In the genomic region with DNA sequence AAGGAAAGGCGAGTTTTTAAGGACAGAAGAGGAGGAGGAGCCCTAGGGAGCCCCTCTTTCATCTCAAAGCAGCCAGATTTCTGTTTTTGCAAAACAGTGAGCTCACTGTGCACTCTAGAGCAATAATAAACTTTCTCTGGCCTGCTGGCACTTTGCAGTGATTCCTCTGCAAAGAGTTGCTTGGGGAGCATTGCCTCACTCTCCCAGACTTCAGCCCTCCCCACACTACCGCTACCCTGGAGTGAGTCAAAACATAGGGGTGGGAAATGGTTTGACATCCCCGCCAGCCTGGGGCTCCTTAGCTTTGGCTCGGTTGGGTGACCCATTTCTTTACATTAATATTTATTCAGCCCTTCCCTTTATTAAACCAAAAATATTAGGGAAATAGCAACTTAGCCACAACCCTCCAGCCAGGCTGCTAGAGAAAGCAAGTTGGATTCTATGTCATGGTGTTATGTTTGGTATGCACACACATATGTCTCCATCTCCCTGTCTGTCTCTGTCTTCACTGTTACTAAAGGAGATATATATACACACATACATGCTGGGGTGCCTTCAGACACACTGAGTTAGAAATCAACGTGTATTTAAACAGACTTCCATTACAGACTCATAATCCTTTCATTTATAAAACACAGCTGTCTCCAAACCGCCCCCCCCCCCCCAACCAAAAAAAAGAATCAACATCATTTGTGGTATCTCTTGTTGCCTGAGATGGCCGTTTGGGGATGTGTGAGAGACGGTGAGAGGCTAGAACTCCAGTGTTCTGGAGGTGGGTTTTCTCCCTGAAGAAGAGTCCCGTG, we compare ENCODE assay signal across 8 cellular contexts. TPM values are rescaled to one million over a fixed set of nuclear protein-coding genes. Genes with fewer than 3 reads are reported as not detected.
DNase-seq lines count a peak whose midpoint lies in the region; ATAC-seq, FAIRE-seq and TF ChIP-seq lines count a peak whose summit lies in the region.

No MANE protein-coding gene starts in this region.

- FAIRE-seq in endothelial cell of umbilical vein (lab: Jason Lieb, UNC), result no peak

- no TSS peak for BruUV-seq in endothelial cell of umbilical vein (replicated peaks; lab: Mats Ljungman, UMichigan)

- POLR2A ChIA-PET in endothelial cell of umbilical vein (lab: Charles Lee), result no interaction called here

- H3K36me3 ChIP-seq in DOHH2 (ENCODE audit: control insufficient read depth, low read length) (no peaks in the 10 kb centered on the region), Peyer's patch (no peaks in the 10 kb centered on the region), endothelial cell of umbilical vein (ENCODE audit: control insufficient read depth in 2 of 2, extremely low read depth in 1 of 2, insufficient read depth in 2 of 2, low read length in 2 of 2) (no peaks in the 10 kb centered on the region), neutrophil (no peaks in the 10 kb centered on the region)

- dilution Hi-C loops in endothelial cell of umbilical vein (cut with MboI; ENCODE audit: extremely low pct_ligation_motif_present, low sequenced_read_pairs), result no loop called here

- H3K79me2 ChIP-seq in DOHH2 (ENCODE audit: control insufficient read depth, low read length) (peaks cover 16% of the 10 kb centered on the region), endothelial cell of umbilical vein (ENCODE audit: control insufficient read depth, insufficient read depth, low read length) (peaks cover 8% of the 10 kb centered on the region)

- H3K9ac ChIP-seq in endothelial cell of umbilical vein (replicated peaks; ENCODE audit: extremely low read depth, insufficient read depth, low read length), result peak overlapping the region; percentile 96

- no peaks in the 10 kb centered on the region for H3K9me2 ChIP-seq in DOHH2 (replicated peaks; ENCODE audit: control insufficient read depth, low read length)

- H3K4me2 ChIP-seq in DOHH2 (ENCODE audit: low read length) (peak overlapping the region; percentile 81; the same call in 1 of the 2 replicates), endothelial cell of umbilical vein (ENCODE audit: insufficient read depth, low read length) (no peak overlapping the region)

- CTCF ChIA-PET in endothelial cell of umbilical vein (lab: Charles Lee), result interaction anchor here (0.6 to 1.5 kb wide), 6 partner anchors 10 to 119 kb away, joined by 3 to 4 read pairs (median 4); no protein-coding TSS in a partner anchor

- H3K4me1 ChIP-seq in DOHH2 (ENCODE audit: control insufficient read depth, low read length) (peaks cover 67% of the 10 kb centered on the region), Peyer's patch (peaks cover 0 to 55% (median 14%) of the 10 kb centered on the region in 4 donors), endothelial cell of umbilical vein (ENCODE audit: control insufficient read depth, extremely low read depth, insufficient read depth, low read length) (peaks cover 43% of the 10 kb centered on the region), neutrophil (ENCODE audit: control insufficient read depth in 1 of 2, insufficient read depth in 1 of 2, low read depth in 1 of 2, low read length in 1 of 2) (peaks cover 45 to 47% of the 10 kb centered on the region in 2 experiments)

- H3K9me3 ChIP-seq in DOHH2 (ENCODE audit: control insufficient read depth, insufficient read depth, low read length), result no peaks in the 10 kb centered on the region
- no peaks in the 10 kb centered on the region for H3K9me3 ChIP-seq in Peyer's patch
- H3K9me3 ChIP-seq in endothelial cell of umbilical vein (replicated peaks; ENCODE audit: control insufficient read depth, insufficient read depth, low read length), result no peaks in the 10 kb centered on the region
- H3K9me3 ChIP-seq in neutrophil, result no peaks in the 10 kb centered on the region

- H3K27ac ChIP-seq in DOHH2 (ENCODE audit: low read depth, low read length) (no peak overlapping the region), Peyer's patch (peak overlapping the region; percentile 90 to 100 (median 98)), endothelial cell of umbilical vein (ENCODE audit: insufficient read depth, low read depth, low read length) (peak overlapping the region; percentile 99), neutrophil (peak overlapping the region; percentile 90)

- no peak overlapping the region for H3K4me3 ChIP-seq in DOHH2 (ENCODE audit: low read length)
- H3K4me3 ChIP-seq in Peyer's patch, result peak overlapping the region in 1 of 4 donors; percentile 62
- H3K4me3 ChIP-seq in endothelial cell of umbilical vein (replicated peaks in 1 of 3; ENCODE audit: insufficient read depth in 1 of 3, low read depth in 1 of 3, low read length in 3 of 3), result no peak overlapping the region
- peak overlapping the region; percentile 70 to 78 for H3K4me3 ChIP-seq in neutrophil (ENCODE audit: low read depth in 1 of 2, low read length in 1 of 2)

- TF ChIP-seq POLR2A in Peyer's patch (IDR thresholded peaks at IDR 0.05) (no peak), endothelial cell of umbilical vein (IDR thresholded peaks at IDR 0.05; ENCODE audit: low read depth, low read length) (no peak)

- H3K9me1 ChIP-seq in endothelial cell of umbilical vein (replicated peaks; ENCODE audit: control insufficient read depth, extremely low read depth, insufficient read depth, low read length), result no peaks in the 10 kb centered on the region

- intact Hi-C loops in endothelial cell of umbilical vein (cut with micrococcal nuclease), result loop anchor here (1.0 kb wide), 1 partner anchor 8 kb away; no protein-coding TSS in a partner anchor

- ATAC-seq in GM18502 (IDR thresholded peaks at IDR 0.05; ENCODE audit: poor library complexity, unreplicated experiment), result no peak
- ATAC-seq in esophagus mucosa, result no peak
- no peak for ATAC-seq in HG03175 (IDR thresholded peaks at IDR 0.05; ENCODE audit: unreplicated experiment)
- no peak for ATAC-seq in HG03139 (IDR thresholded peaks at IDR 0.05; ENCODE audit: unreplicated experiment)

- peak in 1 of 3 donors; percentile 57 for DNase-seq in Peyer's patch
- DNase-seq in endothelial cell of umbilical vein (ENCODE audit: low read depth, low spot score), result peak; percentile 30

- TF ChIP-seq CTCF in DOHH2 (IDR thresholded peaks at IDR 0.05; ENCODE audit: low read depth, low read length, poor library complexity, severe bottlenecking) (no peak), Peyer's patch (IDR thresholded peaks at IDR 0.05) (no peak), endothelial cell of umbilical vein (IDR thresholded peaks at IDR 0.05; ENCODE audit: extremely low read depth in 1 of 2, insufficient read depth in 1 of 2, low read depth in 1 of 2, low read length in 2 of 2) (no peak), neutrophil (IDR thresholded peaks at IDR 0.05) (no peak)

- peaks cover 24% of the 10 kb centered on the region for H3F3A ChIP-seq in DOHH2 (ENCODE audit: control insufficient read depth, insufficient read depth)

- H3K27me3 ChIP-seq in DOHH2 (ENCODE audit: control insufficient read depth, low read length) (no peaks in the 10 kb centered on the region), Peyer's patch (no peaks in the 10 kb centered on the region), endothelial cell of umbilical vein (ENCODE audit: control insufficient read depth in 2 of 2, insufficient read depth in 2 of 2, low read length in 2 of 2) (no peaks in the 10 kb centered on the region), neutrophil (no peaks in the 10 kb centered on the region)

- peak overlapping the region; percentile 47 for H2AFZ ChIP-seq in endothelial cell of umbilical vein (ENCODE audit: low read depth, low read length)

- H4K20me1 ChIP-seq in DOHH2 (ENCODE audit: control insufficient read depth, insufficient read depth, low read depth, low read length) (no peaks in the 10 kb centered on the region), endothelial cell of umbilical vein (replicated peaks; ENCODE audit: control insufficient read depth, extremely low read depth, insufficient read depth, low read length) (no peaks in the 10 kb centered on the region)

TF ChIP-seq in endothelial cell of umbilical vein, 7 proteins besides CTCF, POLR2A, EP300 and RAD21:
- no peak for TF ChIP-seq EZH2 (IDR thresholded peaks at IDR 0.05; ENCODE audit: borderline replicate concordance, low read depth, low read length, severe bottlenecking)
- no peak for TF ChIP-seq FOS (IDR thresholded peaks at IDR 0.05; ENCODE audit: borderline replicate concordance, insufficient read depth, low read length)
- no peak for TF ChIP-seq POLR2AphosphoS5 (IDR thresholded peaks at IDR 0.05; ENCODE audit: insufficient read depth, low read depth, low read length)
- TF ChIP-seq, protein P1, sequence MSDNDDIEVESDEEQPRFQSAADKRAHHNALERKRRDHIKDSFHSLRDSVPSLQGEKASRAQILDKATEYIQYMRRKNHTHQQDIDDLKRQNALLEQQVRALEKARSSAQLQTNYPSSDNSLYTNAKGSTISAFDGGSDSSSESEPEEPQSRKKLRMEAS (IDR thresholded peaks at IDR 0.05; ENCODE audit: insufficient read depth, insufficient read length), result no peak
- TF ChIP-seq GATA2 (IDR thresholded peaks at IDR 0.05; ENCODE audit: insufficient read depth, insufficient read length, low read depth, low read length), result no peak
- TF ChIP-seq MYC (IDR thresholded peaks at IDR 0.05; ENCODE audit: low read depth, low read length), result no peak
- no peak for TF ChIP-seq JUN (IDR thresholded peaks at IDR 0.05; ENCODE audit: borderline replicate concordance, insufficient read depth, insufficient read length, low read depth)

RNA-seq across cellular contexts. Expression of gene IRF2BPL, which starts 3.4 kb away (rescaled TPM):
- 10 to 100 TPM; 10.3 to 20.6 (median 16.4) TPM for total RNA-seq in Peyer's patch
- total RNA-seq in endothelial cell of umbilical vein, result 23.1 and 23.3 TPM in 2 replicates
- 9.3 and 11.8 TPM in 2 replicates for polyA plus RNA-seq in endothelial cell of umbilical vein
- 5.0 and 8.9 TPM in 2 replicates for polyA plus RNA-seq in endothelial cell of umbilical vein (2011; cell fraction: cytosol; rRNA removed)
- 8.3 and 11.8 TPM in 2 replicates for polyA plus RNA-seq in endothelial cell of umbilical vein (2011; cell fraction: nucleus; rRNA removed)
- polyA plus RNA-seq in endothelial cell of umbilical vein (2012), result 9.8 and 13.7 TPM in 2 replicates
- 6.5 and 8.8 TPM in 2 replicates for polyA minus RNA-seq in endothelial cell of umbilical vein
- 14.1 TPM for polyA minus RNA-seq in endothelial cell of umbilical vein (2011; cell fraction: cytosol; rRNA and poly(A)+ RNA removed)
- 4.9 and 14.9 TPM in 2 replicates for polyA minus RNA-seq in endothelial cell of umbilical vein (2011; cell fraction: nucleus; rRNA and poly(A)+ RNA removed)
- 14.2 TPM for total RNA-seq in esophagus mucosa

Comparison
In these comparisons a context has a peak if more than half of its experiments do, and no peak if none do; other contexts are left out.
1. H3K4me3 ChIP-seq: peak in neutrophil (2 of 2); none in DOHH2 (single experiment) and endothelial cell of umbilical vein (0 of 3).